ENCODE assay signal across 7 cellular contexts in the genomic region with DNA sequence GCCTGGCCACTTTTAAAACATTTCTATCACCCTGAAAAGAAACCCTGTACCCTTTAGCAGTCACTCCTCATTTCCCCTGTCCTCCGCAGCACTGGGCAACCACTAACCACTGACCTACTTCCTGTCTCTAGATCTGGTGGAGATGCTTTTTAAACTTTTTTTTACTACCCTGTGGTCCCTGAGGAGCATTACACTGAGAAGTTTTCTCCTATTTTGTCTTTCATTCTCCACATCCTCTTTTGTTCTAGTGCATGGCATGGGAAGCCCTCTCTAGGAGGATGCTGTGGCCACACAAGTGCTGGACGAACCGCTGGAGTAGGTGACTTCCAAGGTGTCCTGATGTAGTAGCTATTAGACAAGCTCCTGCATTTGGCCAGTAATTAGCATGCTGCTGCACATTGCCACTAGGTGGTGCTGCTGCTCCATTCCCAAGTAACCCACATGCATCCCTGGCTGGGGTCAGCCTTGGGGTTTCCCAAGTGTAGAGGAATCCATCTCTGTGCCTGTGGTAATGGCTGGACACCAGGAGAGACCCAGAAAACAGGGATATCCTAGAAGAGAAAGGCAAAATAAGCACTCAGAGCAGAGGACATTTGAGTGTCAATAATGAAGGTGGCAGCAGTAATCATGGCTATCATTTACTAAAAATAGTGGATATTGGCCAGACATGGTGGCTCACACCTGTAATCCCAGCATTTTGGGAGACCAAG.
A peak's percentile ranks its signal among the peaks of the same experiment; 100 is the strongest.
DNase-seq lines count a peak whose midpoint lies in the region; ATAC-seq lines count a peak whose summit lies in the region.

No MANE protein-coding gene starts in this region.

- H3K4me3 Mint-ChIP-seq in activated CD4-positive, alpha-beta T cell treated with anti-CD3 and anti-CD28 coated beads for 36 hours: no peak overlapping the region
- H3K4me3 Mint-ChIP-seq in memory B cell: no peak overlapping the region

- peaks cover 4% of the 10 kb centered on the region for H3K4me1 Mint-ChIP-seq in activated CD4-positive, alpha-beta T cell treated with anti-CD3 and anti-CD28 coated beads for 36 hours
- H3K4me1 Mint-ChIP-seq in memory B cell: peaks cover 5% of the 10 kb centered on the region

- CTCF ChIA-PET in activated CD4-positive, alpha-beta T cell treated with anti-CD3 and anti-CD28 coated beads for 36 hours (lab: Charles Lee): interaction anchor here (0.5 to 4.7 kb wide), 25 partner anchors 9 to 633 kb away, joined by 3 to 48 read pairs (median 4); partner anchors contain the start of gene MAPT

- intact Hi-C loops in activated CD4-positive, alpha-beta T cell treated with anti-CD3 and anti-CD28 coated beads for 36 hours (cut with DNase I, micrococcal nuclease): loop anchor here (1.0 to 10.0 kb wide), 3 partner anchors 192 to 305 kb away; no protein-coding TSS in a partner anchor

- POLR2A ChIA-PET in activated CD4-positive, alpha-beta T cell treated with anti-CD3 and anti-CD28 coated beads for 36 hours (lab: Charles Lee): no interaction called here

- ATAC-seq in activated CD4-positive, alpha-beta T cell treated with anti-CD3 and anti-CD28 coated beads for 36 hours: peak; percentile 80
- ATAC-seq in memory B cell (ENCODE audit: low read depth): peak; percentile 66

- H3K27me3 Mint-ChIP-seq in activated CD4-positive, alpha-beta T cell treated with anti-CD3 and anti-CD28 coated beads for 36 hours: no peaks in the 10 kb centered on the region
- no peaks in the 10 kb centered on the region for H3K27me3 Mint-ChIP-seq in memory B cell

- H3K9me3 Mint-ChIP-seq in activated CD4-positive, alpha-beta T cell treated with anti-CD3 and anti-CD28 coated beads for 36 hours (ENCODE audit: low read depth): no peaks in the 10 kb centered on the region
- no peaks in the 10 kb centered on the region for H3K9me3 Mint-ChIP-seq in memory B cell

- H3K36me3 Mint-ChIP-seq in activated CD4-positive, alpha-beta T cell treated with anti-CD3 and anti-CD28 coated beads for 36 hours (ENCODE audit: low read depth): peaks cover 9% of the 10 kb centered on the region
- H3K36me3 Mint-ChIP-seq in memory B cell: peaks cover 12% of the 10 kb centered on the region

- DNase-seq in HCEC 1CT: peak; percentile 42
- DNase-seq in activated CD4-positive, alpha-beta T cell treated with anti-CD3 and anti-CD28 coated beads for 36 hours: peak; percentile 84
- peak; percentile 59 to 79 for DNase-seq in dermis microvascular lymphatic vessel endothelial cell (ENCODE audit: low read depth in 2 of 2)
- DNase-seq in memory B cell (ENCODE audit: low spot score in 2 of 2): peak; percentile 57 to 74
- DNase-seq in stimulated activated CD8-positive, alpha-beta memory T cell treated with anti-CD3 and anti-CD28 coated beads, Interleukin-2, amount 100 ng/mL, for 48 hours (ENCODE audit: low read depth in 2 of 2): peak; percentile 60 to 62
- DNase-seq in NCI-H510A (lab: John Stamatoyannopoulos, UW): no peak
- no peak for DNase-seq in NCI-H82 treated with DMSO at 0.1 percent for 48 hours (lab: John Stamatoyannopoulos, UW; ENCODE audit: unreplicated experiment)

- H3K27ac Mint-ChIP-seq in activated CD4-positive, alpha-beta T cell treated with anti-CD3 and anti-CD28 coated beads for 36 hours: peak overlapping the region; percentile 40
- no peak overlapping the region for H3K27ac Mint-ChIP-seq in memory B cell

Comparison
In these comparisons a context has a peak if more than half of its experiments do, and no peak if none do; other contexts are left out.
1. DNase-seq: peak in HCEC 1CT (single experiment), activated CD4-positive, alpha-beta T cell treated with anti-CD3 and anti-CD28 coated beads for 36 hours (single experiment), dermis microvascular lymphatic vessel endothelial cell (2 of 2), memory B cell (2 of 2) and stimulated activated CD8-positive, alpha-beta memory T cell treated with anti-CD3 and anti-CD28 coated beads, Interleukin-2, amount 100 ng/mL, for 48 hours (2 of 2); none in NCI-H510A (single experiment) and NCI-H82 treated with DMSO at 0.1 percent for 48 hours (single experiment).